ENCODE assay signal across 1 cellular context in the genomic region with DNA sequence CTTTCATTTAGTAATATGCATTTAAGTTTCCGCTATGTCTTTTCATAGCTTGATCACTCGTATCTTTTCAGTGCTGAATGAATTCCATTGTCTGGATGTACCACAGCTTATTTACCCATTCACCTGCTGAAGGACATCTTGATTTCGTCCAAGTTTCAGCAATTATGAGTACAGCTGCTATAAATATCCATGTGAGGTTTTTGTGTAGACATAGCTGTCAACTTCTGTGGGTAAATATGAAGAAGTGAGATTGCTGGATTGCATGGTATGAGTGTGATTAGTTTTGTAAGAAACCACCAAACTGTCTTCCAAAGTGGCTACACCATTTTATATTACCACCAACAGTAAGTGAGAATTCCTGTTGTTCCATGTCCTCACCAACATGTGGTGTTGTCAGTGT.
A peak's percentile ranks its signal among the peaks of the same experiment; 100 is the strongest.
TF ChIP-seq lines count a peak whose summit lies in the region.

No MANE protein-coding gene starts in this region.

TF ChIP-seq in GM12878, 131 proteins besides CTCF, POLR2A, EP300 and RAD21 (continued from another document):
- TF ChIP-seq, protein P1, sequence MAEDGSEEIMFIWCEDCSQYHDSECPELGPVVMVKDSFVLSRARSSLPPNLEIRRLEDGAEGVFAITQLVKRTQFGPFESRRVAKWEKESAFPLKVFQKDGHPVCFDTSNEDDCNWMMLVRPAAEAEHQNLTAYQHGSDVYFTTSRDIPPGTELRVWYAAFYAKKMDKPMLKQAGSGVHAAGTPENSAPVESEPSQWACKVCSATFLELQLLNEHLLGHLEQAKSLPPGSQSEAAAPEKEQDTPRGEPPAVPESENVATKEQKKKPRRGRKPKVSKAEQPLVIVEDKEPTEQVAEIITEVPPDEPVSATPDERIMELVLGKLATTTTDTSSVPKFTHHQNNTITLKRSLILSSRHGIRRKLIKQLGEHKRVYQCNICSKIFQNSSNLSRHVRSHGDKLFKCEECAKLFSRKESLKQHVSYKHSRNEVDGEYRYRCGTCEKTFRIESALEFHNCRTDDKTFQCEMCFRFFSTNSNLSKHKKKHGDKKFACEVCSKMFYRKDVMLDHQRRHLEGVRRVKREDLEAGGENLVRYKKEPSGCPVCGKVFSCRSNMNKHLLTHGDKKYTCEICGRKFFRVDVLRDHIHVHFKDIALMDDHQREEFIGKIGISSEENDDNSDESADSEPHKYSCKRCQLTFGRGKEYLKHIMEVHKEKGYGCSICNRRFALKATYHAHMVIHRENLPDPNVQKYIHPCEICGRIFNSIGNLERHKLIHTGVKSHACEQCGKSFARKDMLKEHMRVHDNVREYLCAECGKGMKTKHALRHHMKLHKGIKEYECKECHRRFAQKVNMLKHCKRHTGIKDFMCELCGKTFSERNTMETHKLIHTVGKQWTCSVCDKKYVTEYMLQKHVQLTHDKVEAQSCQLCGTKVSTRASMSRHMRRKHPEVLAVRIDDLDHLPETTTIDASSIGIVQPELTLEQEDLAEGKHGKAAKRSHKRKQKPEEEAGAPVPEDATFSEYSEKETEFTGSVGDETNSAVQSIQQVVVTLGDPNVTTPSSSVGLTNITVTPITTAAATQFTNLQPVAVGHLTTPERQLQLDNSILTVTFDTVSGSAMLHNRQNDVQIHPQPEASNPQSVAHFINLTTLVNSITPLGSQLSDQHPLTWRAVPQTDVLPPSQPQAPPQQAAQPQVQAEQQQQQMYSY (CRISPR knock-in tag; IDR thresholded peaks at IDR 0.05): no peak
- no peak for TF ChIP-seq SMC3 (IDR thresholded peaks at IDR 0.05; ENCODE audit: borderline replicate concordance, low read length)
- TF ChIP-seq RBBP5 (conservative IDR thresholded peaks at IDR 0.05): no peak
- TF ChIP-seq, protein P2, sequence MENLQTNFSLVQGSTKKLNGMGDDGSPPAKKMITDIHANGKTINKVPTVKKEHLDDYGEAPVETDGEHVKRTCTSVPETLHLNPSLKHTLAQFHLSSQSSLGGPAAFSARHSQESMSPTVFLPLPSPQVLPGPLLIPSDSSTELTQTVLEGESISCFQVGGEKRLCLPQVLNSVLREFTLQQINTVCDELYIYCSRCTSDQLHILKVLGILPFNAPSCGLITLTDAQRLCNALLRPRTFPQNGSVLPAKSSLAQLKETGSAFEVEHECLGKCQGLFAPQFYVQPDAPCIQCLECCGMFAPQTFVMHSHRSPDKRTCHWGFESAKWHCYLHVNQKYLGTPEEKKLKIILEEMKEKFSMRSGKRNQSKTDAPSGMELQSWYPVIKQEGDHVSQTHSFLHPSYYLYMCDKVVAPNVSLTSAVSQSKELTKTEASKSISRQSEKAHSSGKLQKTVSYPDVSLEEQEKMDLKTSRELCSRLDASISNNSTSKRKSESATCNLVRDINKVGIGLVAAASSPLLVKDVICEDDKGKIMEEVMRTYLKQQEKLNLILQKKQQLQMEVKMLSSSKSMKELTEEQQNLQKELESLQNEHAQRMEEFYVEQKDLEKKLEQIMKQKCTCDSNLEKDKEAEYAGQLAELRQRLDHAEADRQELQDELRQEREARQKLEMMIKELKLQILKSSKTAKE (IDR thresholded peaks at IDR 0.05; ENCODE audit: low read depth, poor library complexity, severe bottlenecking): no peak
- TF ChIP-seq PAX5 (IDR thresholded peaks at IDR 0.05; ENCODE audit: borderline replicate concordance, low read depth, low read length): peak; percentile 55; the same call in 1 of the 2 replicates
- peak; percentile 82 for TF ChIP-seq SPI1 (IDR thresholded peaks at IDR 0.05; ENCODE audit: borderline replicate concordance, insufficient read depth, low read depth, low read length)
- TF ChIP-seq RUNX3 (IDR thresholded peaks at IDR 0.05; ENCODE audit: low read length): peak; percentile 97
- no peak for TF ChIP-seq NR2F1 (conservative IDR thresholded peaks at IDR 0.05)
- peak; percentile 75 for TF ChIP-seq MTA2 (IDR thresholded peaks at IDR 0.05; ENCODE audit: low read depth)
- TF ChIP-seq MEF2A (IDR thresholded peaks at IDR 0.05; ENCODE audit: insufficient read depth, low read depth, low read length): peak; percentile 93
- TF ChIP-seq RFX5 (IDR thresholded peaks at IDR 0.05; ENCODE audit: low read depth, low read length): no peak
- TF ChIP-seq TCF3 (IDR thresholded peaks at IDR 0.05; ENCODE audit: borderline replicate concordance, insufficient read depth, low read depth, low read length): peak; percentile 61; the same call in 1 of the 2 replicates
- TF ChIP-seq, protein P3, sequence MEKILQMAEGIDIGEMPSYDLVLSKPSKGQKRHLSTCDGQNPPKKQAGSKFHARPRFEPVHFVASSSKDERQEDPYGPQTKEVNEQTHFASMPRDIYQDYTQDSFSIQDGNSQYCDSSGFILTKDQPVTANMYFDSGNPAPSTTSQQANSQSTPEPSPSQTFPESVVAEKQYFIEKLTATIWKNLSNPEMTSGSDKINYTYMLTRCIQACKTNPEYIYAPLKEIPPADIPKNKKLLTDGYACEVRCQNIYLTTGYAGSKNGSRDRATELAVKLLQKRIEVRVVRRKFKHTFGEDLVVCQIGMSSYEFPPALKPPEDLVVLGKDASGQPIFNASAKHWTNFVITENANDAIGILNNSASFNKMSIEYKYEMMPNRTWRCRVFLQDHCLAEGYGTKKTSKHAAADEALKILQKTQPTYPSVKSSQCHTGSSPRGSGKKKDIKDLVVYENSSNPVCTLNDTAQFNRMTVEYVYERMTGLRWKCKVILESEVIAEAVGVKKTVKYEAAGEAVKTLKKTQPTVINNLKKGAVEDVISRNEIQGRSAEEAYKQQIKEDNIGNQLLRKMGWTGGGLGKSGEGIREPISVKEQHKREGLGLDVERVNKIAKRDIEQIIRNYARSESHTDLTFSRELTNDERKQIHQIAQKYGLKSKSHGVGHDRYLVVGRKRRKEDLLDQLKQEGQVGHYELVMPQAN (conservative IDR thresholded peaks at IDR 0.05): no peak
- TF ChIP-seq EGR1 (IDR thresholded peaks at IDR 0.05; ENCODE audit: borderline replicate concordance in 1 of 2, low read depth in 2 of 2, low read length in 2 of 2): no peak
- peak; percentile 14; the same call in 1 of the 2 replicates for TF ChIP-seq EED (IDR thresholded peaks at IDR 0.05; ENCODE audit: low read depth)
- TF ChIP-seq CBFB (IDR thresholded peaks at IDR 0.05; ENCODE audit: low read depth): peak; percentile 68; the same call in 1 of the 2 replicates
- no peak for TF ChIP-seq BACH1 (IDR thresholded peaks at IDR 0.05; ENCODE audit: borderline replicate concordance)
- TF ChIP-seq, protein P4, sequence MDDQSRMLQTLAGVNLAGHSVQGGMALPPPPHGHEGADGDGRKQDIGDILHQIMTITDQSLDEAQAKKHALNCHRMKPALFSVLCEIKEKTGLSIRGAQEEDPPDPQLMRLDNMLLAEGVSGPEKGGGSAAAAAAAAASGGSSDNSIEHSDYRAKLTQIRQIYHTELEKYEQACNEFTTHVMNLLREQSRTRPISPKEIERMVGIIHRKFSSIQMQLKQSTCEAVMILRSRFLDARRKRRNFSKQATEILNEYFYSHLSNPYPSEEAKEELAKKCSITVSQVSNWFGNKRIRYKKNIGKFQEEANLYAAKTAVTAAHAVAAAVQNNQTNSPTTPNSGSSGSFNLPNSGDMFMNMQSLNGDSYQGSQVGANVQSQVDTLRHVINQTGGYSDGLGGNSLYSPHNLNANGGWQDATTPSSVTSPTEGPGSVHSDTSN (IDR thresholded peaks at IDR 0.05; ENCODE audit: insufficient replicate concordance, low read depth, low read length): peak; percentile 4
- peak; percentile 56 to 76 for TF ChIP-seq IKZF2 (IDR thresholded peaks at IDR 0.05)
- TF ChIP-seq STAT1 (conservative IDR thresholded peaks at IDR 0.05): no peak
- TF ChIP-seq KDM1A (IDR thresholded peaks at IDR 0.05; ENCODE audit: borderline replicate concordance): no peak
- no peak for TF ChIP-seq PML (IDR thresholded peaks at IDR 0.05; ENCODE audit: low read length)
- TF ChIP-seq RELA (IDR thresholded peaks at IDR 0.05; ENCODE audit: borderline replicate concordance, partially characterized antibody): no peak
- TF ChIP-seq HDAC6 (IDR thresholded peaks at IDR 0.05; ENCODE audit: unreplicated experiment): no peak
- TF ChIP-seq LARP7 (IDR thresholded peaks at IDR 0.05): no peak
- TF ChIP-seq DPF2 (IDR thresholded peaks at IDR 0.05): peak; percentile 65; the same call in 1 of the 2 replicates
- TF ChIP-seq ZNF24 (IDR thresholded peaks at IDR 0.05): no peak
- no peak for TF ChIP-seq TCF7 (IDR thresholded peaks at IDR 0.05; ENCODE audit: borderline replicate concordance)
- peak; percentile 81 for TF ChIP-seq NFIC (IDR thresholded peaks at IDR 0.05; ENCODE audit: low read depth, low read length)
- TF ChIP-seq TCF12 (IDR thresholded peaks at IDR 0.05; ENCODE audit: low read depth, low read length): no peak
- peak; percentile 41; the same call in 1 of the 2 replicates for TF ChIP-seq FOXM1 (IDR thresholded peaks at IDR 0.05; ENCODE audit: low read depth, low read length)
- TF ChIP-seq GABPA (IDR thresholded peaks at IDR 0.05; ENCODE audit: low read depth): no peak
- no peak for TF ChIP-seq TBL1XR1 (IDR thresholded peaks at IDR 0.05; ENCODE audit: low read depth, low read length)
- no peak for TF ChIP-seq NRF1 (conservative IDR thresholded peaks at IDR 0.05; ENCODE audit: low read depth, low read length)
- TF ChIP-seq JUNB (IDR thresholded peaks at IDR 0.05): peak; percentile 86
- peak; percentile 77 for TF ChIP-seq MEF2B (IDR thresholded peaks at IDR 0.05; ENCODE audit: partially characterized antibody, poor library complexity, severe bottlenecking)
- 0 out of 2 replicates have a peak, but pooled peaks have one; percentile 24 for TF ChIP-seq JUND (IDR thresholded peaks at IDR 0.05; ENCODE audit: low read depth, low read length)
- TF ChIP-seq IKZF1 (conservative IDR thresholded peaks at IDR 0.05): 0 out of 2 replicates have a peak, but pooled peaks have one; percentile 36
- TF ChIP-seq SIX5 (IDR thresholded peaks at IDR 0.05; ENCODE audit: low read depth, low read length, severe bottlenecking): no peak
TF ChIP-seq in GM12878: peak in this region for 20.
